17 cellular contexts compared by ENCODE assay signal in the genomic region with DNA sequence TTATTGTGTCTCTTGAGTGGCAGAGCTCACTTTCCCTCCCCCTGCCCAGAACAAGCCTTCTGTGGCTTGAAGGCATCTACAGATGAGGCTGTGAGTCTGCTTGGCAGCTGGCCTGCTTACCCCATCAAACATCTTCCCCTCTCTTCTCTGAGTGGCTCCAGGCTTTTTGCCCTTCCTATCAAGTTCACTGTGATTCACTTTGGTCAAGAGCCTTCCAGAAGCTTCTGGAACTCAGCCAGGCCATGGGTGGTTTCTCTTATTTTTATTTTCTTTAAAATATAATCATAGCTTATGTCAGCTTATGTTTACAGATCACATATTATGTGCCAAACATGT.
A peak's percentile ranks its signal among the peaks of the same experiment; 100 is the strongest.
DNase-seq lines count a peak whose midpoint lies in the region; ATAC-seq, FAIRE-seq and TF ChIP-seq lines count a peak whose summit lies in the region.
"Had no signal": no experiment of that assay in that cellular context is flagged by ENCODE, and none has a peak within 500 bp of the region (broad histone marks: within the 10 kb centered on the region; RNA-seq: fewer than 3 reads in every experiment).

No MANE protein-coding gene starts in this region.

- no peaks in the 10 kb centered on the region for H4K20me1 ChIP-seq in neural progenitor cell (ENCODE audit: low read depth)

- H3K9ac ChIP-seq in neural progenitor cell: no peak overlapping the region

- H3F3A ChIP-seq in neural progenitor cell (ENCODE audit: low read depth): peaks cover 17% of the 10 kb centered on the region

- H3K27me3 Mint-ChIP-seq in neural progenitor cell (ENCODE audit: insufficient read depth, low read depth): peaks cover 6% of the 10 kb centered on the region

- peak; percentile 42 for DNase-seq in COLO829 (ENCODE audit: low spot score)
- peak; percentile 21 for DNase-seq in NCI-H446 treated with DMSO at 0.1 percent for 48 hours (lab: John Stamatoyannopoulos, UW)
- DNase-seq in dedifferentiated amniotic fluid mesenchymal stem cell (ENCODE audit: extremely low spot score): peak; percentile 38
- no peak for DNase-seq in neural progenitor cell (ENCODE audit: low spot score)
- DNase-seq in RCC 7860 (ENCODE audit: low spot score): no peak
- no peak for DNase-seq in SW480 (ENCODE audit: low spot score)
- no peak for DNase-seq in T-helper 1 cell
- DNase-seq: activated naive CD8-positive, alpha-beta T cell treated with anti-CD3 and anti-CD28 coated beads, Interleukin-2, amount 50 U/mL, for 24 hours; activated T-cell treated with anti-CD3 and anti-CD28 coated beads for 4 hours; BE2C; DMS79 treated with DMSO at 0.1 percent for 48 hours; immature natural killer cell; mucosa of descending colon; PC-9 had no signal

- no peak for FAIRE-seq in RCC 7860 (lab: Jason Lieb, UNC)
- FAIRE-seq: GM12878 had no signal

- H3K9me3 ChIP-seq in neural progenitor cell (ENCODE audit: low read depth): no peaks in the 10 kb centered on the region
- H3K9me3 ChIP-seq: BE2C, gastroesophageal sphincter, mucosa of descending colon had no signal

- no peaks in the 10 kb centered on the region for H3K36me3 ChIP-seq in neural progenitor cell
- H3K36me3 ChIP-seq: BE2C, gastroesophageal sphincter had no signal

- no peaks in the 10 kb centered on the region for H3K9me3 Mint-ChIP-seq in neural progenitor cell
- H3K9me3 Mint-ChIP-seq: activated naive CD8-positive, alpha-beta T cell treated with anti-CD3 and anti-CD28 coated beads, Interleukin-2, amount 50 U/mL, for 24 hours had no signal

- H3K4me3 Mint-ChIP-seq in neural progenitor cell: no peak overlapping the region
- H3K4me3 Mint-ChIP-seq: activated naive CD8-positive, alpha-beta T cell treated with anti-CD3 and anti-CD28 coated beads, Interleukin-2, amount 50 U/mL, for 24 hours; immature natural killer cell had no signal

- H3K27me3 ChIP-seq in neural progenitor cell: no peaks in the 10 kb centered on the region
- H3K27me3 ChIP-seq: BE2C, gastroesophageal sphincter had no signal

- peak overlapping the region; percentile 54 for H2AFZ ChIP-seq in neural progenitor cell (replicated peaks)
- H2AFZ ChIP-seq: PC-9 had no signal

- no peak overlapping the region for H3K27ac ChIP-seq in neural progenitor cell
- H3K27ac ChIP-seq: gastroesophageal sphincter, PC-9 had no signal

- H3K36me3 Mint-ChIP-seq in neural progenitor cell: no peaks in the 10 kb centered on the region
- H3K36me3 Mint-ChIP-seq: immature natural killer cell had no signal

- peak overlapping the region; percentile 58 for H3K4me2 ChIP-seq in neural progenitor cell
- H3K4me2 ChIP-seq: PC-9 had no signal

- ATAC-seq in GM21390 (IDR thresholded peaks at IDR 0.05; ENCODE audit: unreplicated experiment): no peak
- ATAC-seq: activated naive CD8-positive, alpha-beta T cell treated with anti-CD3 and anti-CD28 coated beads, Interleukin-2, amount 50 U/mL, for 24 hours; gastroesophageal sphincter; GM12878; mucosa of descending colon had no signal

- H3K27ac Mint-ChIP-seq in neural progenitor cell: no peak overlapping the region
- H3K27ac Mint-ChIP-seq: activated naive CD8-positive, alpha-beta T cell treated with anti-CD3 and anti-CD28 coated beads, Interleukin-2, amount 50 U/mL, for 24 hours; immature natural killer cell had no signal

- H3K4me1 ChIP-seq in neural progenitor cell: peaks cover 17% of the 10 kb centered on the region
- H3K4me1 ChIP-seq: gastroesophageal sphincter had no signal

- H3K79me2 ChIP-seq in neural progenitor cell (ENCODE audit: low read depth): no peaks in the 10 kb centered on the region

- H3K4me1 Mint-ChIP-seq in neural progenitor cell: peaks cover 23% of the 10 kb centered on the region

- no peak for TF ChIP-seq CTCF in neural progenitor cell (IDR thresholded peaks at IDR 0.05)

- no peak overlapping the region for H3K4me3 ChIP-seq in neural progenitor cell
- H3K4me3 ChIP-seq: gastroesophageal sphincter, GM12878, mucosa of descending colon, PC-9 had no signal

Comparison
In these comparisons a context has a peak if more than half of its experiments do, and no peak if none do; other contexts are left out.
1. DNase-seq: peak in COLO829 (single experiment), NCI-H446 treated with DMSO at 0.1 percent for 48 hours (single experiment) and dedifferentiated amniotic fluid mesenchymal stem cell (single experiment); none in neural progenitor cell (single experiment), RCC 7860 (single experiment), SW480 (single experiment) and T-helper 1 cell (0 of 5).